Comparison of ENCODE assay signal across 25 cellular contexts in genomic region chr7:12640299-12641096, GRCh38.
"Had no signal": no experiment of that assay in that cellular context is flagged by ENCODE, and none has a peak within 500 bp of the region (broad histone marks: within the 10 kb centered on the region; RNA-seq: fewer than 3 reads in every experiment).

No MANE protein-coding gene starts in this region.

- H3K4me3 Mint-ChIP-seq: dendritic cell treated with granulocyte-macrophage colony-stimulating factor and Interleukin-4, amounts not matched to agents 40 ng/mL and 50 ng/mL, for 4 days; effector memory CD8-positive, alpha-beta T cell; nephron progenitor cell; stimulated activated naive B cell treated with anti-CD40 and anti-IgM and Interleukin-4, amounts not matched to agents 10 μg/mL and 1 μg/mL and 100 μg/mL, for 72 hours; stimulated activated naive CD8-positive, alpha-beta T cell treated with anti-CD3 and anti-CD28 coated beads, Interleukin-15, amount 100 ng/mL, for 72 hours had no signal

- H3K36me3 ChIP-seq: spleen, tibial nerve, upper lobe of right lung, vagina had no signal

- H3K36me3 Mint-ChIP-seq: naive B cell; stimulated activated naive B cell treated with anti-CD40 and anti-IgM and Interleukin-4, amounts not matched to agents 10 μg/mL and 1 μg/mL and 100 μg/mL, for 72 hours had no signal

- H3K9me3 ChIP-seq: esophagus squamous epithelium, psoas muscle, spleen, testis, tibial nerve, upper lobe of right lung, vagina had no signal

- H3K4me3 ChIP-seq: esophagus squamous epithelium, lung, psoas muscle, spleen, testis, tibial nerve, upper lobe of right lung, vagina had no signal

- ATAC-seq: effector memory CD8-positive, alpha-beta T cell; left cardiac atrium; left ventricle myocardium superior; psoas muscle; sciatic nerve; stimulated activated naive B cell treated with anti-CD40 and anti-IgM and Interleukin-4, amounts not matched to agents 10 μg/mL and 1 μg/mL and 100 μg/mL, for 72 hours; upper lobe of right lung had no signal

- DNase-seq: effector memory CD8-positive, alpha-beta T cell; esophagus squamous epithelium; foreskin fibroblast; kidney; left cardiac atrium; left ventricle myocardium superior; mesenchymal stem cell; naive B cell; nephron progenitor cell; psoas muscle; retina; spleen; stimulated activated CD4-positive, alpha-beta T cell treated with anti-CD3 and anti-CD28 coated beads, Interleukin-15, amount 100 ng/mL, for 24 hours; stimulated activated CD4-positive, alpha-beta T cell treated with anti-CD3 and anti-CD28 coated beads, Interleukin-1b, Interleukin-23, amount 100 ng/mL, for 48 hours; stimulated activated CD4-positive, alpha-beta T cell treated with anti-CD3 and anti-CD28 coated beads, Interleukin-4, amount 100 ng/mL, for 24 hours; stimulated activated naive B cell treated with anti-CD40 and anti-IgM and Interleukin-4, amounts not matched to agents 10 μg/mL and 1 μg/mL and 100 μg/mL, for 72 hours; stimulated activated naive CD8-positive, alpha-beta T cell treated with anti-CD3 and anti-CD28 coated beads, Interleukin-15, amount 100 ng/mL, for 72 hours; testis; upper lobe of right lung had no signal

- H3K4me1 ChIP-seq: psoas muscle, testis, upper lobe of right lung, vagina had no signal

- H3K9me3 Mint-ChIP-seq: dendritic cell treated with granulocyte-macrophage colony-stimulating factor and Interleukin-4, amounts not matched to agents 40 ng/mL and 50 ng/mL, for 4 days; effector memory CD8-positive, alpha-beta T cell; naive B cell; nephron progenitor cell; stimulated activated naive B cell treated with anti-CD40 and anti-IgM and Interleukin-4, amounts not matched to agents 10 μg/mL and 1 μg/mL and 100 μg/mL, for 72 hours; stimulated activated naive CD8-positive, alpha-beta T cell treated with anti-CD3 and anti-CD28 coated beads, Interleukin-15, amount 100 ng/mL, for 72 hours had no signal

- H3K27ac ChIP-seq: esophagus squamous epithelium, parathyroid adenoma, psoas muscle, spleen, testis, tibial nerve, upper lobe of right lung, vagina had no signal

- H3K27ac Mint-ChIP-seq: dendritic cell treated with granulocyte-macrophage colony-stimulating factor and Interleukin-4, amounts not matched to agents 40 ng/mL and 50 ng/mL, for 4 days; effector memory CD8-positive, alpha-beta T cell; nephron progenitor cell; stimulated activated naive B cell treated with anti-CD40 and anti-IgM and Interleukin-4, amounts not matched to agents 10 μg/mL and 1 μg/mL and 100 μg/mL, for 72 hours; stimulated activated naive CD8-positive, alpha-beta T cell treated with anti-CD3 and anti-CD28 coated beads, Interleukin-15, amount 100 ng/mL, for 72 hours had no signal

- H3K27me3 Mint-ChIP-seq: dendritic cell treated with granulocyte-macrophage colony-stimulating factor and Interleukin-4, amounts not matched to agents 40 ng/mL and 50 ng/mL, for 4 days; effector memory CD8-positive, alpha-beta T cell; naive B cell; stimulated activated naive B cell treated with anti-CD40 and anti-IgM and Interleukin-4, amounts not matched to agents 10 μg/mL and 1 μg/mL and 100 μg/mL, for 72 hours had no signal

- H3K9ac ChIP-seq: parathyroid adenoma had no signal

- H3K27me3 ChIP-seq: esophagus squamous epithelium, spleen, testis, tibial nerve, upper lobe of right lung, vagina had no signal
